Comparison of ENCODE assay signal across 1 cellular context in the genomic region with DNA sequence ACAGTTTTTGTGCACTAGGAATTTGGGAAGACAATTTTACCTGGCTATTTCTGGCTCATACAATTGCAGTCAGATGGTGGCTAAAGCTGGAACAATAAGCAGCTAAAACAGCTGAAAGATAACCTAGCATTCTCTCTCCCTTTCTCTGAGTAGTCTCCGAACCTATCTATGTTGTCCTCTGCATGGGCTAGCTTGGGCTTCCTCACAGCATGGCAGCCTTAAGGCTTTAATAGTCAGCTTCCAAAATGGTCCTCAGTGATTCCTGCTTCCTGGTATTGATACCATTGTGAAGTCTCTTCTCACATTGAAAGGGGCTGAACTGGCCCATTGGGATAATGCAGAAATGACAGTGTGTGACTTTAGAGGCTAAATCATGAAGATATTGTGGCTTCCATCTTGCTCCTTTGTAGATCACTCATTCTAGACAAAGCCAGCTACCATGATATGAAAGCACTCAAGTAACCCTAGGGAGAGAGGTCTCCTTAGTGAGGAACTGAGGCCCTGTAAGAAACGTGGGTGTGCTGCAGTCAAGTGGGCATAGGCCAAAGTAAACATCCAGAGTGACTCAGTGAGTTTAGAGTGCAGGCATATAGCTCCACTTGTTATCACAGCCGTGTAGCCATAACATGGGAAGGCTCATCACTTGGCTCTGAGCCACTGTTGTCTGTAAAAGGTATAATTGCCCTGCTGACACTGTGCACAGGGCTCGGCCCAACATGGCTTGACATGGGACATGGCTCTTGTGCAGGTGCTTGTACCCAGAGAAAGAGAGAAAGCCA.
A peak's percentile ranks its signal among the peaks of the same experiment; 100 is the strongest.
TF ChIP-seq lines count a peak whose summit lies in the region.

No MANE protein-coding gene starts in this region.

TF ChIP-seq in HepG2, 621 proteins besides CTCF, POLR2A, EP300 and RAD21:
- TF ChIP-seq MLXIP (CRISPR knock-in tag; IDR thresholded peaks at IDR 0.05; ENCODE audit: borderline replicate concordance), result no peak
- TF ChIP-seq SSRP1 (CRISPR knock-in tag; IDR thresholded peaks at IDR 0.05), result 0 out of 2 replicates have a peak, but pooled peaks have one; percentile 58
- peak; percentile 100 for TF ChIP-seq ZSCAN31 (CRISPR knock-in tag; IDR thresholded peaks at IDR 0.05; ENCODE audit: low read depth)
- TF ChIP-seq FOSL2 (CRISPR knock-in tag; IDR thresholded peaks at IDR 0.05), result peak; percentile 76
- 0 out of 2 replicates have a peak, but pooled peaks have one; percentile 39 for TF ChIP-seq ZFX (CRISPR knock-in tag; IDR thresholded peaks at IDR 0.05; ENCODE audit: low read depth)
- TF ChIP-seq FOXA1 (IDR thresholded peaks at IDR 0.05), result no peak
- peak; percentile 31; the same call in 1 of the 2 replicates for TF ChIP-seq FOXA1 (CRISPR knock-in tag; IDR thresholded peaks at IDR 0.05)
- TF ChIP-seq, protein P1, sequence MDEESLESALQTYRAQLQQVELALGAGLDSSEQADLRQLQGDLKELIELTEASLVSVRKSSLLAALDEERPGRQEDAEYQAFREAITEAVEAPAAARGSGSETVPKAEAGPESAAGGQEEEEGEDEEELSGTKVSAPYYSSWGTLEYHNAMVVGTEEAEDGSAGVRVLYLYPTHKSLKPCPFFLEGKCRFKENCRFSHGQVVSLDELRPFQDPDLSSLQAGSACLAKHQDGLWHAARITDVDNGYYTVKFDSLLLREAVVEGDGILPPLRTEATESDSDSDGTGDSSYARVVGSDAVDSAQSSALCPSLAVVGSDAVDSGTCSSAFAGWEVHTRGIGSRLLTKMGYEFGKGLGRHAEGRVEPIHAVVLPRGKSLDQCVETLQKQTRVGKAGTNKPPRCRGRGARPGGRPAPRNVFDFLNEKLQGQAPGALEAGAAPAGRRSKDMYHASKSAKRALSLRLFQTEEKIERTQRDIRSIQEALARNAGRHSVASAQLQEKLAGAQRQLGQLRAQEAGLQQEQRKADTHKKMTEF (CRISPR knock-in tag; IDR thresholded peaks at IDR 0.05), result 0 out of 2 replicates have a peak, but pooled peaks have one; percentile 15
- TF ChIP-seq FOXA3 (CRISPR knock-in tag; IDR thresholded peaks at IDR 0.05), result peak; percentile 61
- no peak for TF ChIP-seq ADNP (CRISPR knock-in tag; IDR thresholded peaks at IDR 0.05)
- no peak for TF ChIP-seq IRX3 (CRISPR knock-in tag; IDR thresholded peaks at IDR 0.05; ENCODE audit: borderline replicate concordance, low read depth)
- no peak for TF ChIP-seq U2AF1 (optimal IDR thresholded peaks at IDR 0.05; ENCODE audit: low read depth, low read length)
- TF ChIP-seq GATAD2A (CRISPR knock-in tag; IDR thresholded peaks at IDR 0.05), result 0 out of 2 replicates have a peak, but pooled peaks have one; percentile 9
